ENCODE assay signal across 16 cellular contexts in genomic region chr3:71302604-71303003, GRCh38.
DNase-seq lines count a peak whose midpoint lies in the region; ATAC-seq, FAIRE-seq and TF ChIP-seq lines count a peak whose summit lies in the region.
"Had no signal": no experiment of that assay in that cellular context is flagged by ENCODE, and none has a peak within 500 bp of the region (broad histone marks: within the 10 kb centered on the region; RNA-seq: fewer than 3 reads in every experiment).

No MANE protein-coding gene starts in this region.

- peak overlapping the region; percentile 81 for H3K4me3 ChIP-seq in iPS-20b (ENCODE audit: low read length)
- H3K4me3 ChIP-seq: testis had no signal

- peak overlapping the region; percentile 53; the same call in 1 of the 2 replicates for H3K9ac ChIP-seq in iPS-20b (ENCODE audit: low read depth, low read length)
- H3K9ac ChIP-seq: KMS-11 had no signal

- peaks cover 61% of the 10 kb centered on the region for H3K36me3 Mint-ChIP-seq in activated T-cell treated with anti-CD3 and anti-CD28 coated beads, Interleukin-2, amount 50 U/mL, for 24 hours (ENCODE audit: low read depth)
- peaks cover 35% of the 10 kb centered on the region for H3K36me3 Mint-ChIP-seq in activated B cell treated with CpG ODN at 0.5 μM for 24 hours (ENCODE audit: low read depth)
- H3K36me3 Mint-ChIP-seq in stimulated activated naive B cell treated with anti-CD40 and anti-IgM and Interleukin-4, amounts not matched to agents 10 μg/mL and 1 μg/mL and 100 μg/mL, for 72 hours = peaks cover 22 to 33% of the 10 kb centered on the region in 2 donors

- no peaks in the 10 kb centered on the region for H3K9me3 Mint-ChIP-seq in activated T-cell treated with anti-CD3 and anti-CD28 coated beads, Interleukin-2, amount 50 U/mL, for 24 hours
- no peaks in the 10 kb centered on the region for H3K9me3 Mint-ChIP-seq in activated B cell treated with CpG ODN at 0.5 μM for 24 hours
- no peaks in the 10 kb centered on the region for H3K9me3 Mint-ChIP-seq in stimulated activated naive B cell treated with anti-CD40 and anti-IgM and Interleukin-4, amounts not matched to agents 10 μg/mL and 1 μg/mL and 100 μg/mL, for 72 hours
- H3K9me3 Mint-ChIP-seq: dendritic cell treated with granulocyte-macrophage colony-stimulating factor and Interleukin-4, amounts not matched to agents 40 ng/mL and 50 ng/mL, for 4 days had no signal

- H3K4me1 Mint-ChIP-seq in activated T-cell treated with anti-CD3 and anti-CD28 coated beads, Interleukin-2, amount 50 U/mL, for 24 hours (ENCODE audit: low read depth) = peaks cover 81% of the 10 kb centered on the region
- H3K4me1 Mint-ChIP-seq in activated B cell treated with CpG ODN at 0.5 μM for 24 hours = peaks cover 74% of the 10 kb centered on the region
- peaks cover 32 to 71% of the 10 kb centered on the region in 2 donors for H3K4me1 Mint-ChIP-seq in stimulated activated naive B cell treated with anti-CD40 and anti-IgM and Interleukin-4, amounts not matched to agents 10 μg/mL and 1 μg/mL and 100 μg/mL, for 72 hours

- no peaks in the 10 kb centered on the region for H3K27me3 ChIP-seq in iPS-20b (ENCODE audit: insufficient read depth, low read length)
- H3K27me3 ChIP-seq: testis had no signal

- no peak for TF ChIP-seq CTCF in activated B cell treated with CpG ODN at 0.5 μM for 24 hours (IDR thresholded peaks at IDR 0.05)

- H3K4me3 Mint-ChIP-seq in activated T-cell treated with anti-CD3 and anti-CD28 coated beads, Interleukin-2, amount 50 U/mL, for 24 hours = peak overlapping the region; percentile 88
- peak overlapping the region; percentile 92 for H3K4me3 Mint-ChIP-seq in activated B cell treated with CpG ODN at 0.5 μM for 24 hours
- H3K4me3 Mint-ChIP-seq in stimulated activated naive B cell treated with anti-CD40 and anti-IgM and Interleukin-4, amounts not matched to agents 10 μg/mL and 1 μg/mL and 100 μg/mL, for 72 hours = peak overlapping the region; percentile 94 to 95
- H3K4me3 Mint-ChIP-seq: dendritic cell treated with granulocyte-macrophage colony-stimulating factor and Interleukin-4, amounts not matched to agents 40 ng/mL and 50 ng/mL, for 4 days had no signal

- no peak overlapping the region for H3K27ac ChIP-seq in iPS-20b (ENCODE audit: low read length)
- H3K27ac ChIP-seq: KMS-11, testis had no signal

- TF ChIP-seq POLR2A in H54 (IDR thresholded peaks at IDR 0.05; ENCODE audit: low read depth, low read length) = no peak

- H3K9me3 ChIP-seq in iPS-20b (ENCODE audit: insufficient read depth, low read depth, low read length) = no peaks in the 10 kb centered on the region
- H3K9me3 ChIP-seq: testis had no signal

- peaks cover 69% of the 10 kb centered on the region for H3K4me1 ChIP-seq in iPS-20b (ENCODE audit: insufficient read depth, low read length)
- H3K4me1 ChIP-seq: testis had no signal

- peak overlapping the region; percentile 98 for H3K27ac Mint-ChIP-seq in activated T-cell treated with anti-CD3 and anti-CD28 coated beads, Interleukin-2, amount 50 U/mL, for 24 hours
- H3K27ac Mint-ChIP-seq in activated B cell treated with CpG ODN at 0.5 μM for 24 hours = peak overlapping the region; percentile 94
- peak overlapping the region; percentile 98 for H3K27ac Mint-ChIP-seq in stimulated activated naive B cell treated with anti-CD40 and anti-IgM and Interleukin-4, amounts not matched to agents 10 μg/mL and 1 μg/mL and 100 μg/mL, for 72 hours

- CTCF ChIA-PET in activated B cell treated with CpG ODN at 0.5 μM for 24 hours (lab: Charles Lee) = interaction anchor here (2.4 kb wide), 1 partner anchor 209 kb away, joined by 7 read pairs; no protein-coding TSS in a partner anchor

- no peaks in the 10 kb centered on the region for H3K27me3 Mint-ChIP-seq in activated T-cell treated with anti-CD3 and anti-CD28 coated beads, Interleukin-2, amount 50 U/mL, for 24 hours
- no peaks in the 10 kb centered on the region for H3K27me3 Mint-ChIP-seq in activated B cell treated with CpG ODN at 0.5 μM for 24 hours
- H3K27me3 Mint-ChIP-seq in stimulated activated naive B cell treated with anti-CD40 and anti-IgM and Interleukin-4, amounts not matched to agents 10 μg/mL and 1 μg/mL and 100 μg/mL, for 72 hours = no peaks in the 10 kb centered on the region
- H3K27me3 Mint-ChIP-seq: dendritic cell treated with granulocyte-macrophage colony-stimulating factor and Interleukin-4, amounts not matched to agents 40 ng/mL and 50 ng/mL, for 4 days had no signal

- no peaks in the 10 kb centered on the region for H3K36me3 ChIP-seq in iPS-20b (ENCODE audit: insufficient read depth, low read depth, low read length)

- ATAC-seq in activated B cell treated with CpG ODN at 0.5 μM for 24 hours (ENCODE audit: low read depth) = no peak
- ATAC-seq in stimulated activated naive B cell treated with anti-CD40 and anti-IgM and Interleukin-4, amounts not matched to agents 10 μg/mL and 1 μg/mL and 100 μg/mL, for 72 hours (replicated peaks) = no peak
- ATAC-seq: left cardiac atrium had no signal

- no peak for DNase-seq in activated T-cell treated with anti-CD3 and anti-CD28 coated beads, Interleukin-2, amount 50 U/mL, for 24 hours
- DNase-seq in activated T-cell treated with anti-CD3 and anti-CD28 coated beads for 4 hours (no peak), activated B cell treated with CpG ODN at 0.5 μM for 24 hours (no peak), RPMI8226 (no peak), NOMO-1 treated with DMSO at 0.1 percent for 48 hours (lab: John Stamatoyannopoulos, UW; ENCODE audit: unreplicated experiment) (no peak), H54 (ENCODE audit: insufficient read length, low spot score) (no peak)
- DNase-seq in stimulated activated naive B cell treated with anti-CD40 and anti-IgM and Interleukin-4, amounts not matched to agents 10 μg/mL and 1 μg/mL and 100 μg/mL, for 72 hours = no peak
- DNase-seq: left cardiac atrium, NCI-H1417 treated with DMSO at 0.1 percent for 48 hours, NCI-H226, testis had no signal

- intact Hi-C loops in activated B cell treated with CpG ODN at 0.5 μM for 24 hours (cut with micrococcal nuclease) = loop anchor here (2.0 to 5.0 kb wide), 2 partner anchors 76 to 1240 kb away; no protein-coding TSS in a partner anchor

- POLR2A ChIA-PET in activated B cell treated with CpG ODN at 0.5 μM for 24 hours (lab: Charles Lee) = interaction anchor here (0.5 to 8.0 kb wide), 11 partner anchors 14 to 1143 kb away, joined by 3 to 69 read pairs (median 5); partner anchors contain the start of gene FOXP1

- no peak for FAIRE-seq in H54 (lab: Jason Lieb, UNC)
- FAIRE-seq: D721Med, TTC549 had no signal
